In genomic region chr4:15173251-15173650, GRCh38 we compare ENCODE assay signal across 20 cellular contexts.
"Had no signal": no experiment of that assay in that cellular context is flagged by ENCODE, and none has a peak within 500 bp of the region (broad histone marks: within the 10 kb centered on the region; RNA-seq: fewer than 3 reads in every experiment).

No MANE protein-coding gene starts in this region.

- H3K27me3 ChIP-seq: MG63 had no signal

- ATAC-seq: Panc1, PC-3 had no signal

- H3K36me3 ChIP-seq: MG63 had no signal

- H3K9ac ChIP-seq: SK-N-SH had no signal

- DNase-seq: Karpas-422; KG1; MG63; NCI-H1092 treated with DMSO at 0.1 percent for 48 hours; NCI-H1436; NCI-H187 treated with DMSO at 0.1 percent for 48 hours; NCI-H2029 treated with DMSO at 0.1 percent for 48 hours; NCI-H345; NCI-H446 treated with DMSO at 0.1 percent for 48 hours; NCI-H510A treated with DMSO at 0.1 percent for 48 hours; NCI-H526 treated with DMSO at 0.1 percent for 48 hours; NCI-H774; NK-92 treated with Interleukin-12 subunit alpha and Interleukin-12 subunit beta, amount 100 ng/mL, for 24 hours; PC-3; SHP77; SK-N-SH; SW 1271 had no signal

- H3K4me2 ChIP-seq: SK-N-SH had no signal

- H3K9me3 ChIP-seq: MG63 had no signal

- H3K27ac ChIP-seq: HL-60, RWPE1 had no signal

- H3K4me3 ChIP-seq: MG63 had no signal
